ENCODE assay signal across 7 cellular contexts in genomic region chr6:88388589-88388988, GRCh38.
"Had no signal": no experiment of that assay in that cellular context is flagged by ENCODE, and none has a peak within 500 bp of the region (broad histone marks: within the 10 kb centered on the region; RNA-seq: fewer than 3 reads in every experiment).

No MANE protein-coding gene starts in this region.

- FAIRE-seq: G401.6, GM12891, GM12892, GM18507, GM19239 had no signal

- DNase-seq: GDM1, GF-D8 had no signal
